Comparison of ENCODE assay signal across 14 cellular contexts in genomic region chrX:24515447-24515846, GRCh38. TPM values are rescaled to one million over a fixed set of nuclear protein-coding genes. Genes with fewer than 3 reads are reported as not detected.
DNase-seq lines count a peak whose midpoint lies in the region; ATAC-seq, FAIRE-seq and TF ChIP-seq lines count a peak whose summit lies in the region.
"Had no signal": no experiment of that assay in that cellular context is flagged by ENCODE, and none has a peak within 500 bp of the region (broad histone marks: within the 10 kb centered on the region; RNA-seq: fewer than 3 reads in every experiment).

No MANE protein-coding gene starts in this region.

- no peak overlapping the region for H3K4me3 ChIP-seq in BJ (ENCODE audit: low read depth, low read length)
- H3K4me3 ChIP-seq in HEK293 (ENCODE audit: low read depth, low read length): no peak overlapping the region
- H3K4me3 ChIP-seq in adipocyte (ENCODE audit: low read length): no peak overlapping the region
- H3K4me3 ChIP-seq: colonic mucosa, upper lobe of left lung had no signal

- CTCF ChIA-PET in BJ (lab: Yijun Ruan, JAX): interaction anchor here (1.2 kb wide), 1 partner anchor 120 kb away, joined by 5 read pairs; no protein-coding TSS in a partner anchor
- CTCF ChIA-PET in HEK293 (lab: Yijun Ruan, JAX): interaction anchor here (0.7 to 1.3 kb wide), 4 partner anchors 16 to 294 kb away, joined by 3 read pairs; no protein-coding TSS in a partner anchor

- ATAC-seq in HG02588 (IDR thresholded peaks at IDR 0.05; ENCODE audit: unreplicated experiment): no peak

- H3K27me3 ChIP-seq in BJ (ENCODE audit: control insufficient read depth, insufficient read depth, low read length) (no peaks in the 10 kb centered on the region), adipocyte (replicated peaks; ENCODE audit: control insufficient read depth, insufficient read depth, low read length) (peaks cover 13% of the 10 kb centered on the region)
- H3K27me3 ChIP-seq: colonic mucosa, upper lobe of left lung had no signal

- POLR2A ChIA-PET in BJ (lab: Charles Lee) (no interaction called here), HEK293 (lab: Yijun Ruan, JAX) (no interaction called here)

- H3K27ac ChIP-seq in HEK293 (ENCODE audit: extremely low read depth, low read depth, low read length): no peak overlapping the region
- H3K27ac ChIP-seq: colonic mucosa, upper lobe of left lung had no signal

- DNase-seq in BJ (ENCODE audit: low read depth): no peak
- peak; percentile 28 for DNase-seq in adipocyte (ENCODE audit: low read depth)
- DNase-seq in activated effector memory CD4-positive, alpha-beta T cell treated with anti-CD3 and anti-CD28 coated beads, Interleukin-2, amount 50 U/mL, for 16 hours: no peak
- no peak for DNase-seq in ecto neural progenitor cell (ENCODE audit: low spot score)
- DNase-seq in NCI-H187 (lab: John Stamatoyannopoulos, UW): no peak
- DNase-seq: activated CD4-positive, alpha-beta T cell treated with anti-CD3 and anti-CD28 coated beads, Interleukin-2, amount 50 U/mL, for 48 hours; colonic mucosa; kidney glomerular epithelial cell; NCI-H526 treated with DMSO at 0.1 percent for 48 hours; stimulated activated CD4-positive, alpha-beta T cell treated with anti-CD3 and anti-CD28 coated beads, Interleukin-15, amount 100 ng/mL, for 24 hours; upper lobe of left lung had no signal

- H3K36me3 ChIP-seq in BJ (ENCODE audit: control insufficient read depth, insufficient read depth, low read length) (no peaks in the 10 kb centered on the region), HEK293 (ENCODE audit: control insufficient read depth in 2 of 2, insufficient read depth in 1 of 2, low read length in 2 of 2) (peaks cover 0 to 13% of the 10 kb centered on the region in 2 experiments; a peak in 2 of 3 replicates), adipocyte (ENCODE audit: control insufficient read depth, insufficient read depth, low read length, severe bottlenecking) (no peaks in the 10 kb centered on the region)
- H3K36me3 ChIP-seq: colonic mucosa, upper lobe of left lung had no signal

- H3K9ac ChIP-seq in adipocyte (ENCODE audit: low read length): no peak overlapping the region

- no peaks in the 10 kb centered on the region for H3K9me3 ChIP-seq in HEK293 (ENCODE audit: control insufficient read depth, insufficient read depth, low read depth, low read length)
- H3K9me3 ChIP-seq in adipocyte (ENCODE audit: control insufficient read depth, low read length): no peaks in the 10 kb centered on the region
- H3K9me3 ChIP-seq: colonic mucosa, upper lobe of left lung had no signal

- TF ChIP-seq CTCF in BJ (IDR thresholded peaks at IDR 0.05; ENCODE audit: insufficient read depth, low read depth, low read length) (peak; percentile 9; the same call in 1 of the 2 replicates), HEK293 (tag by site-specific recombination; IDR thresholded peaks at IDR 0.05) (0 out of 2 replicates have a peak, but pooled peaks have one; percentile 12)

- H3K4me1 ChIP-seq in HEK293 (ENCODE audit: control insufficient read depth, insufficient read depth, low read length): no peaks in the 10 kb centered on the region
- no peaks in the 10 kb centered on the region for H3K4me1 ChIP-seq in adipocyte (ENCODE audit: control insufficient read depth, insufficient read depth, low read length)
- H3K4me1 ChIP-seq: colonic mucosa, upper lobe of left lung had no signal

- peak; percentile 88 for FAIRE-seq in islet of Langerhans (lab: Jason Lieb, UNC)

TF ChIP-seq in HEK293, 187 proteins besides CTCF, POLR2A, EP300 and RAD21:
- TF ChIP-seq ZNF654 (tag by site-specific recombination; IDR thresholded peaks at IDR 0.05; ENCODE audit: low read depth): no peak
- no peak for TF ChIP-seq ZSCAN30 (tag by site-specific recombination; IDR thresholded peaks at IDR 0.05)
TF ChIP-seq in HEK293: peak in this region for 0.

RNA-seq across cellular contexts. Expression of gene PDK3, which starts 50.4 kb away (rescaled TPM):
- 2.4 and 5.3 TPM in 2 replicates for polyA plus RNA-seq in BJ (2011; rRNA removed)
- polyA minus RNA-seq in BJ (2011; rRNA and poly(A)+ RNA removed): 2.7 and 2.9 TPM in 2 replicates
